ENCODE assay signal across 29 cellular contexts in the genomic region with DNA sequence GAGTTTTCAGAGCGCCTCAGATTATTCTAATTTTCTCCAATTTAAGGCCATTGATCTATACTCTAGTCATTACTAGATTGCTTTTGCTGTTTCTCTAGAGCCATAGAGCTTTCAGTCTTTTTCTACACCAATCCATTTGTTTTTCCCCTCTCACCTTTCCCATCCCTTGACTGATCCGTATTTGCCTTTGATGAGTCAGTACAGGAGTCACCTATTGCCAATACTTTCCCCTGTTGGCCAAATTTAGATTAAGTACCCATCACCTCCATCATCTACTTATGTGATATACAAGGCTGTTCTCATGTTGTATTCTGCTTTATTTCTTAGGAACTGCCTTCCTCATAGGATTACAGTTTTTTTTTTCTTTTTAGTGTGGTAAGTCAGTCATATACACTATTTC.
"Had no signal": no experiment of that assay in that cellular context is flagged by ENCODE, and none has a peak within 500 bp of the region (broad histone marks: within the 10 kb centered on the region; RNA-seq: fewer than 3 reads in every experiment).

No MANE protein-coding gene starts in this region.

- H3K4me1 ChIP-seq: ascending aorta, breast epithelium, esophagus muscularis mucosa, gastroesophageal sphincter had no signal

- ATAC-seq: activated naive CD4-positive, alpha-beta T cell treated with anti-CD3 and anti-CD28 coated beads, Interleukin-2, amount 50 U/mL, for 72 hours; activated T-cell treated with anti-CD3 and anti-CD28 coated beads, Interleukin-2, amount 50 U/mL, for 72 hours; effector memory CD8-positive, alpha-beta T cell; gastroesophageal sphincter; heart right ventricle; T-helper 17 cell; WTC11 had no signal

- H3K27me3 ChIP-seq: ascending aorta, breast epithelium, esophagus muscularis mucosa, gastroesophageal sphincter, heart right ventricle had no signal

- H3K36me3 ChIP-seq: ascending aorta, breast epithelium, esophagus muscularis mucosa, gastroesophageal sphincter, heart right ventricle had no signal

- H3K4me3 ChIP-seq: ascending aorta, breast epithelium, esophagus muscularis mucosa, gastroesophageal sphincter, heart right ventricle had no signal

- H3K27ac ChIP-seq: ascending aorta, breast epithelium, esophagus muscularis mucosa, gastroesophageal sphincter, heart right ventricle, VCaP had no signal

- DNase-seq: activated CD4-positive, alpha-beta memory T cell treated with anti-CD3 and anti-CD28 coated beads, Interleukin-2, amount 10 ng/mL, durations not matched to agents 7 days and 5 days; activated CD4-positive, alpha-beta T cell treated with anti-CD3 and anti-CD28 coated beads for 1 hour; activated CD4-positive, alpha-beta T cell treated with anti-CD3 and anti-CD28 coated beads for 4 hours; activated CD4-positive, alpha-beta T cell treated with anti-CD3 and anti-CD28 coated beads, Interleukin-2, amount 10 ng/mL, durations not matched to agents 7 days and 5 days; activated CD4-positive, alpha-beta T cell treated with anti-CD3 and anti-CD28 coated beads, Interleukin-2, amount 50 U/mL, for 4 hours; activated CD8-positive, alpha-beta memory T cell treated with anti-CD3 and anti-CD28 coated beads, Interleukin-2, amount 50 U/mL, for 48 hours; activated gamma-delta T cell; activated naive CD4-positive, alpha-beta T cell; activated naive CD4-positive, alpha-beta T cell treated with anti-CD3 and anti-CD28 coated beads, Interleukin-2, amount 10 ng/mL, durations not matched to agents 7 days and 5 days; activated naive CD8-positive, alpha-beta T cell treated with anti-CD3 and anti-CD28 coated beads, Interleukin-2, amount 10 ng/mL, durations not matched to agents 7 days and 5 days; activated T-cell treated with anti-CD3 and anti-CD28 coated beads for 4 hours; activated T-cell treated with anti-CD3 and anti-CD28 coated beads, Interleukin-2, amount 50 U/mL, for 24 hours; activated T-cell treated with anti-CD3 and anti-CD28 coated beads, Interleukin-2, amount 50 U/mL, for 72 hours; cortex of kidney; dermis blood vessel endothelial cell; effector CD4-positive, alpha-beta T cell; effector memory CD8-positive, alpha-beta T cell; foreskin melanocyte; heart right ventricle; T-helper 1 cell; T-helper 17 cell; T1000 had no signal
